Comparison of ENCODE assay signal across 6 cellular contexts in genomic region chr15:90264649-90265048, GRCh38. TPM values are rescaled to one million over a fixed set of nuclear protein-coding genes. Genes with fewer than 3 reads are reported as not detected.
DNase-seq lines count a peak whose midpoint lies in the region; ATAC-seq and TF ChIP-seq lines count a peak whose summit lies in the region.

No MANE protein-coding gene starts in this region.

- ATAC-seq in GM23338: 0 out of 3 replicates have a peak, but pooled peaks have one; percentile 2
- ATAC-seq in upper lobe of right lung: peak; percentile 53
- no peak for ATAC-seq in HG02884 (IDR thresholded peaks at IDR 0.05; ENCODE audit: unreplicated experiment)

- H3K79me2 ChIP-seq in GM23338 (replicated peaks; ENCODE audit: insufficient read depth): peaks cover 42% of the 10 kb centered on the region

- peaks cover 23% of the 10 kb centered on the region for H4K20me1 ChIP-seq in GM23338 (replicated peaks; ENCODE audit: insufficient read depth)

- H3K27ac ChIP-seq in GM23338 (ENCODE audit: low read depth) (peak overlapping the region; percentile 96), upper lobe of right lung (peak overlapping the region; percentile 94)

- TF ChIP-seq CTCF in GM23338 (conservative IDR thresholded peaks at IDR 0.05; ENCODE audit: low read depth in 2 of 2): no peak
- no peak for TF ChIP-seq CTCF in upper lobe of right lung (IDR thresholded peaks at IDR 0.05)
- no peak for TF ChIP-seq CTCF in GM13976 (IDR thresholded peaks at IDR 0.05; ENCODE audit: borderline replicate concordance, control extremely low read depth, extremely low read depth, insufficient read depth, missing control alignments)

- H3K27ac Mint-ChIP-seq in GM23338: peak overlapping the region; percentile 99

- no peaks in the 10 kb centered on the region for H3K27me3 ChIP-seq in GM23338 (ENCODE audit: insufficient read depth)
- H3K27me3 ChIP-seq in iPS-15b (ENCODE audit: control insufficient read depth, insufficient read depth, low read length): no peaks in the 10 kb centered on the region
- no peaks in the 10 kb centered on the region for H3K27me3 ChIP-seq in upper lobe of right lung

- peak overlapping the region; percentile 90 for H3K9ac ChIP-seq in iPS-15b (ENCODE audit: low read depth, low read length)

- peak overlapping the region; percentile 93; the same call in 1 of the 2 replicates for H2AFZ ChIP-seq in GM23338

- peak overlapping the region; percentile 89 for H3K4me2 ChIP-seq in GM23338

- in situ Hi-C loops in GM13976 (cut with MboI; ENCODE audit: low sequenced_read_pairs, unreplicated experiment): no loop called here

- peak overlapping the region; percentile 98 for H3K4me3 Mint-ChIP-seq in GM23338

- DNase-seq in GM23338 (ENCODE audit: low spot score): no peak
- peak; percentile 6 for DNase-seq in activated CD4-positive, alpha-beta T cell treated with anti-CD3 and anti-CD28 coated beads, Interleukin-2, amount 50 U/mL, for 1 hour
- DNase-seq in upper lobe of right lung: peak; percentile 62
- DNase-seq in GM13976 (ENCODE audit: low spot score): no peak

- H3K9me2 ChIP-seq in GM23338 (ENCODE audit: insufficient read depth): no peaks in the 10 kb centered on the region

- peaks cover 31% of the 10 kb centered on the region for H3K36me3 Mint-ChIP-seq in GM23338 (ENCODE audit: low read depth)

- peaks cover 10% of the 10 kb centered on the region; the same call in 1 of the 2 replicates for H3F3A ChIP-seq in GM23338 (replicated peaks; ENCODE audit: low read depth)

- intact Hi-C loops in upper lobe of right lung (cut with DNase I): no loop called here

- no peaks in the 10 kb centered on the region for H3K9me3 Mint-ChIP-seq in GM23338

- peaks cover 20% of the 10 kb centered on the region for H3K4me1 ChIP-seq in GM23338 (ENCODE audit: insufficient read depth)
- H3K4me1 ChIP-seq in iPS-15b (ENCODE audit: control insufficient read depth, insufficient read depth, low read length): no peaks in the 10 kb centered on the region
- peaks cover 33% of the 10 kb centered on the region for H3K4me1 ChIP-seq in upper lobe of right lung

- peak overlapping the region; percentile 76 for H3K4me3 ChIP-seq in GM23338
- peak overlapping the region; percentile 85 for H3K4me3 ChIP-seq in iPS-15b (ENCODE audit: low read depth, low read length)
- peak overlapping the region; percentile 92 for H3K4me3 ChIP-seq in upper lobe of right lung

- no peaks in the 10 kb centered on the region for H3K9me3 ChIP-seq in iPS-15b (ENCODE audit: control insufficient read depth, insufficient read depth, low read length)
- H3K9me3 ChIP-seq in upper lobe of right lung: no peaks in the 10 kb centered on the region

- H3K4me1 Mint-ChIP-seq in GM23338: peaks cover 22% of the 10 kb centered on the region

- peaks cover 10% of the 10 kb centered on the region; the same call in 1 of the 2 replicates for H3K36me3 ChIP-seq in GM23338 (ENCODE audit: insufficient read depth)
- H3K36me3 ChIP-seq in iPS-15b (ENCODE audit: control insufficient read depth, insufficient read depth, low read length): no peaks in the 10 kb centered on the region
- H3K36me3 ChIP-seq in upper lobe of right lung: peaks cover 20% of the 10 kb centered on the region

- peaks cover 14% of the 10 kb centered on the region for H3K27me3 Mint-ChIP-seq in GM23338 (ENCODE audit: insufficient read depth, low read depth, poor library complexity)

TF ChIP-seq in GM23338, 12 proteins besides CTCF, POLR2A, EP300 and RAD21 (continues in another document):
- no peak for TF ChIP-seq POLR2AphosphoS5 (IDR thresholded peaks at IDR 0.05; ENCODE audit: low read depth)
- no peak for TF ChIP-seq ETS1 (IDR thresholded peaks at IDR 0.05)
- TF ChIP-seq EZH2 (IDR thresholded peaks at IDR 0.05; ENCODE audit: low read depth, unreplicated experiment): no peak
- no peak for TF ChIP-seq CREB1 (CRISPR knock-in tag; IDR thresholded peaks at IDR 0.05; ENCODE audit: low read depth)
- no peak for TF ChIP-seq ZNF331 (CRISPR knock-in tag; IDR thresholded peaks at IDR 0.05; ENCODE audit: low read depth)
- no peak for TF ChIP-seq NANOG (IDR thresholded peaks at IDR 0.05; ENCODE audit: borderline replicate concordance)
- no peak for TF ChIP-seq ZNF462 (CRISPR knock-in tag; IDR thresholded peaks at IDR 0.05)
- TF ChIP-seq EZH2phosphoT487 (IDR thresholded peaks at IDR 0.05; ENCODE audit: unreplicated experiment): no peak

RNA-seq across cellular contexts. Expression of gene NGRN, which starts 0.8 kb away (rescaled TPM):
- 92.2 and 131 TPM in 2 replicates for total RNA-seq in GM23338 (2014; rRNA removed; shearing (Covaris generic))
- 79.2 and 88.9 TPM in 2 replicates for polyA plus RNA-seq in GM23338 (2016; fragmentation: Nextera tagmentation; extraction: Ambion mirVana)
- 75.0 TPM for total RNA-seq in upper lobe of right lung

RNA-seq across cellular contexts. Expression of gene TTLL13, which starts 15.3 kb away (rescaled TPM):
- not detected in 2 replicates for total RNA-seq in GM23338 (2014; rRNA removed; shearing (Covaris generic))
- not detected in 2 replicates for polyA plus RNA-seq in GM23338 (2016; fragmentation: Nextera tagmentation; extraction: Ambion mirVana)
- total RNA-seq in upper lobe of right lung: not detected

RNA-seq across cellular contexts. Expression of gene GDPGP1, which starts 30.6 kb away (rescaled TPM):
- total RNA-seq in GM23338 (2014; rRNA removed; shearing (Covaris generic)): 1.2 and 3.8 TPM in 2 replicates
- 0.52 and 0.61 TPM in 2 replicates for polyA plus RNA-seq in GM23338 (2016; fragmentation: Nextera tagmentation; extraction: Ambion mirVana)
- 11.2 TPM for total RNA-seq in upper lobe of right lung

RNA-seq across cellular contexts. Expression of gene CIB1, which starts 30.9 kb away (rescaled TPM):
- total RNA-seq in GM23338 (2014; rRNA removed; shearing (Covaris generic)): 9.8 and 11.2 TPM in 2 replicates
- polyA plus RNA-seq in GM23338 (2016; fragmentation: Nextera tagmentation; extraction: Ambion mirVana): 33.5 and 35.9 TPM in 2 replicates
- 62.8 TPM for total RNA-seq in upper lobe of right lung

Comparison
In these comparisons a context has a peak if more than half of its experiments do, and no peak if none do; other contexts are left out.
1. DNase-seq: peak in activated CD4-positive, alpha-beta T cell treated with anti-CD3 and anti-CD28 coated beads, Interleukin-2, amount 50 U/mL, for 1 hour (single experiment) and upper lobe of right lung (single experiment); none in GM23338 (single experiment) and GM13976 (single experiment).
2. Peak in every context shown above with its lines, with median percentiles within 50 percentile points of each other: H3K4me3 ChIP-seq.